Comparison of ENCODE assay signal across 9 cellular contexts in genomic region chr5:37208883-37209808, GRCh38. TPM values are rescaled to one million over a fixed set of nuclear protein-coding genes. Genes with fewer than 3 reads are reported as not detected.
A peak's percentile ranks its signal among the peaks of the same experiment; 100 is the strongest.
DNase-seq lines count a peak whose midpoint lies in the region; ATAC-seq and TF ChIP-seq lines count a peak whose summit lies in the region.
"Had no signal": no experiment of that assay in that cellular context is flagged by ENCODE, and none has a peak within 500 bp of the region (broad histone marks: within the 10 kb centered on the region; RNA-seq: fewer than 3 reads in every experiment).

No MANE protein-coding gene starts in this region.

- TF ChIP-seq POLR2A in thyroid gland (IDR thresholded peaks at IDR 0.05): no peak

- peak overlapping the region; percentile 35 for H3K4me3 ChIP-seq in effector memory CD4-positive, alpha-beta T cell (ENCODE audit: insufficient read depth, low read depth, low read length, poor library complexity, severe bottlenecking)
- H3K4me3 ChIP-seq in psoas muscle (peak overlapping the region; percentile 32), thyroid gland (replicated peaks in 1 of 3) (no peak overlapping the region)

- DNase-seq in GM03348 (ENCODE audit: low spot score) (peak; percentile 87), RWPE1 (ENCODE audit: low spot score) (peak; percentile 58), psoas muscle (peak; percentile 34 to 68), DMS114 treated with DMSO at 0.1 percent for 48 hours (lab: John Stamatoyannopoulos, UW; ENCODE audit: unreplicated experiment) (no peak), NCI-H1092 (lab: John Stamatoyannopoulos, UW) (no peak), thyroid gland (no peak)
- DNase-seq in effector memory CD4-positive, alpha-beta T cell: no peak

- POLR2A ChIA-PET in RWPE1 (lab: Yijun Ruan, JAX; ENCODE audit: low non-redundant PET): no interaction called here

- H3K27ac ChIP-seq in RWPE1 (no peak overlapping the region), psoas muscle (no peak overlapping the region), thyroid gland (no peak overlapping the region)
- H3K27ac ChIP-seq in effector memory CD4-positive, alpha-beta T cell (ENCODE audit: insufficient read depth, low read length, poor library complexity, severe bottlenecking): peak overlapping the region; percentile 27

- no peaks in the 10 kb centered on the region for H3K4me1 ChIP-seq in effector memory CD4-positive, alpha-beta T cell (ENCODE audit: control insufficient read depth, insufficient read depth, low read length, poor library complexity, severe bottlenecking)
- no peaks in the 10 kb centered on the region for H3K4me1 ChIP-seq in psoas muscle
- H3K4me1 ChIP-seq in thyroid gland: no peaks in the 10 kb centered on the region

- no peaks in the 10 kb centered on the region for H3K27me3 ChIP-seq in effector memory CD4-positive, alpha-beta T cell (replicated peaks; ENCODE audit: control insufficient read depth, insufficient read depth, low read length, poor library complexity, severe bottlenecking)
- H3K27me3 ChIP-seq in psoas muscle (ENCODE audit: insufficient read depth in 3 of 3, low read length in 2 of 3) (no peaks in the 10 kb centered on the region), thyroid gland (no peaks in the 10 kb centered on the region)

- intact Hi-C loops in psoas muscle (cut with DNase I) (no loop called here), thyroid gland (cut with DNase I) (no loop called here)

- ATAC-seq in psoas muscle: peak in 1 of 4 donors; percentile 59
- ATAC-seq in HG03432 (IDR thresholded peaks at IDR 0.05; ENCODE audit: unreplicated experiment): no peak
- ATAC-seq: Panc1 had no signal

- CTCF ChIA-PET in RWPE1 (lab: Yijun Ruan, JAX): interaction anchor here (0.7 kb wide), 1 partner anchor 9 kb away, joined by 3 read pairs; no protein-coding TSS in a partner anchor

- H3K9me3 ChIP-seq in effector memory CD4-positive, alpha-beta T cell (ENCODE audit: control insufficient read depth, low read length): no peaks in the 10 kb centered on the region
- H3K9me3 ChIP-seq in psoas muscle (no peaks in the 10 kb centered on the region), thyroid gland (no peaks in the 10 kb centered on the region)

- TF ChIP-seq CTCF in RWPE1 (conservative IDR thresholded peaks at IDR 0.05; ENCODE audit: low read depth): no peak
- TF ChIP-seq CTCF in psoas muscle (IDR thresholded peaks at IDR 0.05): no peak
- TF ChIP-seq CTCF in thyroid gland (IDR thresholded peaks at IDR 0.05): no peak

- WGBS in psoas muscle, 3 donors: 76 to 82% (median 79%) methylated on average over 32 of the region's 32 CpGs
- 79 to 86% methylated on average over 32 of the region's 32 CpGs for WGBS in thyroid gland, 2 donors

- H3K36me3 ChIP-seq in effector memory CD4-positive, alpha-beta T cell (ENCODE audit: control insufficient read depth, insufficient read depth, low read length): no peaks in the 10 kb centered on the region
- peaks cover 0 to 88% of the 10 kb centered on the region in 2 donors for H3K36me3 ChIP-seq in psoas muscle (ENCODE audit: insufficient read depth in 1 of 2, low read depth in 1 of 2)
- peaks cover 7 to 34% of the 10 kb centered on the region in 2 donors for H3K36me3 ChIP-seq in thyroid gland

RNA-seq across cellular contexts. Expression of gene CPLANE1, which starts 40.0 kb away (rescaled TPM):
- total RNA-seq in psoas muscle: 10 to 100 TPM in 1 of 4 donors, 1 to 10 TPM in 3; 6.0 to 12.1 (median 6.9) TPM
- 1 to 10 TPM; 1.4 to 3.3 (median 1.5) TPM for polyA plus RNA-seq in psoas muscle
- total RNA-seq in thyroid gland: 10 to 100 TPM; 53.9 to 81.7 (median 62.9) TPM

Comparison
In these comparisons a context has a peak if more than half of its experiments do, and no peak if none do; other contexts are left out.
1. DNase-seq: peak in GM03348 (single experiment), RWPE1 (single experiment) and psoas muscle (2 of 2); none in effector memory CD4-positive, alpha-beta T cell (0 of 3), DMS114 treated with DMSO at 0.1 percent for 48 hours (single experiment), NCI-H1092 (single experiment) and thyroid gland (0 of 2).
2. H3K4me3 ChIP-seq: peak in effector memory CD4-positive, alpha-beta T cell (single experiment) and psoas muscle (single experiment); none in thyroid gland (0 of 3).
3. RNA of gene CPLANE1, which starts 40.0 kb away (total RNA-seq): 53.9 to 81.7 TPM in thyroid gland; 6.0 to 12.1 TPM in psoas muscle; every median in the first group is over 4 times any median in the second.